ENCODE assay signal across 15 cellular contexts in genomic region chr14:96445844-96446710, GRCh38.
"Had no signal": no experiment of that assay in that cellular context is flagged by ENCODE, and none has a peak within 500 bp of the region (broad histone marks: within the 10 kb centered on the region; RNA-seq: fewer than 3 reads in every experiment).

No MANE protein-coding gene starts in this region.

- H3K4me3 ChIP-seq: colonic mucosa, hepatocyte, left lung, thyroid gland, vagina had no signal

- H3K27me3 ChIP-seq: colonic mucosa, hepatocyte, left lung, thyroid gland, vagina had no signal

- H3K79me2 ChIP-seq: hepatocyte had no signal

- H3K27ac ChIP-seq: colonic mucosa, hepatocyte, left lung, thyroid gland, vagina had no signal

- H3K4me1 ChIP-seq: colonic mucosa, left lung, thyroid gland, vagina had no signal

- FAIRE-seq: astrocyte, endometrium had no signal

- H3K36me3 ChIP-seq: colonic mucosa, left lung, thyroid gland, vagina had no signal

- H2AFZ ChIP-seq: hepatocyte had no signal

- DNase-seq: activated CD4-positive, alpha-beta T cell treated with anti-CD3 and anti-CD28 coated beads, Interleukin-2, amount 50 U/mL, for 1 hour; activated naive CD4-positive, alpha-beta T cell treated with anti-CD3 and anti-CD28 coated beads, Interleukin-2, amount 10 ng/mL, durations not matched to agents 7 days and 5 days; colonic mucosa; islet precursor cell; left lung; mammary epithelial cell; naive B cell; posterior cingulate gyrus; stimulated activated CD4-positive, alpha-beta T cell treated with anti-CD3 and anti-CD28 coated beads, Interleukin-2, amount 100 ng/mL, for 48 hours; T-helper 2 cell had no signal

- H3K9me3 ChIP-seq: colonic mucosa, left lung, thyroid gland, vagina had no signal

- H3K4me2 ChIP-seq: hepatocyte had no signal
